ENCODE assay signal across 9 cellular contexts in the genomic region with DNA sequence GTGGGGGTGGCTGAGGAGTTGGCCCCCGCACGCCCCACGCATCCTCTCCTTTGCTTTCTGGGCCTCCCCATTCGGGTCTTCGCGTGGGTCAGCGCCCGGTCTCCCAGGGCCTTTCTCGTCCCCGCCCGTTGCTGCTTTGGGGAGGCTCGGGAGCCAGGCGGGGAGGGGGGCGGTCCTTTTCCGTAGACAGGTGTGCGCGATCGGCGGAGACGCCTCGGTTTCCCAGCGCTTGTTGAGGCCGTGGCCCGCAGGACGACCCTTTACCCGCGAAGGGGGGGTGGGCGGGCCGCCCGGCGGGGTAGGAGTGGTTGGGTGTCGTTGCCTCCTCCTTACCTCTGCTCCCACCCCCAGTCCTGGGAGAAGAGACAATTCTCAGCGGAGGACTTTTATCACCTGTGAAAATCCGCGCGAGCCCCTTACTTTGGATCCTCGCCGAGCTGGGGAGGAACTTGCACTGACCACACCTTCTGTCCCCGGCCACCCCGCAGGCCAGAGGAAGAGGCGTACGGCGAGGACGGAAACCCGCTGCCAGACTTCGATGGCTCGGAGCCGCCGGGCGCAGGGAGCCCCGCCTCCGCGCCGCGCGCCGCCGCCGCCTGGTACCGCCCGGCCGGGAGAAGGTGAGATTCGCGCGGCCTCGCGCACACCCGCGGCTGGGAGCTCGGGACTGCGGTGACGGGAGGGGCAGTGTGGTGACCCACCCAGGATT. TPM values are rescaled to one million over a fixed set of nuclear protein-coding genes. Genes with fewer than 3 reads are reported as not detected.
DNase-seq lines count a peak whose midpoint lies in the region; ATAC-seq and TF ChIP-seq lines count a peak whose summit lies in the region.
"Had no signal": no experiment of that assay in that cellular context is flagged by ENCODE, and none has a peak within 500 bp of the region (broad histone marks: within the 10 kb centered on the region; RNA-seq: fewer than 3 reads in every experiment).

No MANE protein-coding gene starts in this region.

- H3K9me3 ChIP-seq in GM23248 (ENCODE audit: low read depth) (no peaks in the 10 kb centered on the region), PC-3 (ENCODE audit: low read length) (no peaks in the 10 kb centered on the region), esophagus squamous epithelium (no peaks in the 10 kb centered on the region), ovary (no peaks in the 10 kb centered on the region)
- H3K9me3 ChIP-seq: adrenal gland had no signal

- no peaks in the 10 kb centered on the region for H3F3A ChIP-seq in GM23248 (ENCODE audit: insufficient read depth)
- no peaks in the 10 kb centered on the region for H3F3A ChIP-seq in PC-3 (ENCODE audit: low read length, unreplicated experiment)

- WGBS in GM23248 (ENCODE audit: low coverage in 1 of 2, low lambda C conversion rate in 2 of 2, missing lambda C conversion rate in 2 of 2), 2 experiments, result 6% methylated on average over 42 to 71 of the region's 72 CpGs
- 1 to 19% methylated on average over 15 to 23 of the region's 72 CpGs for WGBS in esophagus squamous epithelium, 2 donors
- WGBS in ovary, 3 donors, result 0 to 1% (median 1%) methylated on average over 64 to 72 of the region's 72 CpGs

- H3K27me3 ChIP-seq in GM23248 (replicated peaks; ENCODE audit: insufficient read depth) (peaks cover 82% of the 10 kb centered on the region), PC-3 (ENCODE audit: low read length) (peaks cover 96% of the 10 kb centered on the region), esophagus squamous epithelium (peaks cover 18 to 100% (median 52%) of the 10 kb centered on the region in 4 donors), ovary (no peaks in the 10 kb centered on the region)

- H3K27ac ChIP-seq in GM23248 (no peak overlapping the region), PC-3 (ENCODE audit: low read length) (no peak overlapping the region), esophagus squamous epithelium (no peak overlapping the region), ovary (no peak overlapping the region)
- H3K27ac ChIP-seq: adrenal gland had no signal

- BruUV-seq in PC-3 (replicated peaks; lab: Mats Ljungman, UMichigan), result no TSS peak

- intact Hi-C loops in PC-3 (cut with micrococcal nuclease) (loop anchor here (10.0 kb wide), 1 partner anchor 507 kb away; no protein-coding TSS in a partner anchor), esophagus squamous epithelium (cut with DNase I) (no loop called here), ovary (cut with DNase I) (no loop called here)

- no peaks in the 10 kb centered on the region for H3K4me1 ChIP-seq in GM23248 (ENCODE audit: insufficient read depth)
- 0 out of 2 replicates have a peak, but pooled peaks cover 4% of the 10 kb centered on the region for H3K4me1 ChIP-seq in PC-3 (ENCODE audit: insufficient read depth, low read length)
- peaks cover 26 to 51% (median 30%) of the 10 kb centered on the region in 3 donors for H3K4me1 ChIP-seq in esophagus squamous epithelium
- H3K4me1 ChIP-seq in ovary (ENCODE audit: insufficient read depth), result peaks cover 8% of the 10 kb centered on the region

- POLR2A ChIA-PET in PC-3 (lab: Charles Lee; ENCODE audit: unreplicated experiment), result no interaction called here

- H3K4me3 ChIP-seq in GM23248, result 0 out of 2 replicates have a peak overlapping the region, but pooled peaks have one; percentile 50
- H3K4me3 ChIP-seq in PC-3 (ENCODE audit: low read length), result peak overlapping the region; percentile 61
- peak overlapping the region; percentile 9 to 65 (median 34) for H3K4me3 ChIP-seq in esophagus squamous epithelium
- H3K4me3 ChIP-seq in ovary, result peak overlapping the region; percentile 25

- TF ChIP-seq EP300 in ovary (IDR thresholded peaks at IDR 0.05), result no peak

- H3K9ac ChIP-seq in GM23248, result no peak overlapping the region
- H3K9ac ChIP-seq in PC-3 (ENCODE audit: low read length), result no peak overlapping the region

- peak overlapping the region; percentile 41; the same call in 1 of the 2 replicates for H2AFZ ChIP-seq in GM23248
- H2AFZ ChIP-seq in PC-3 (ENCODE audit: low read length), result peak overlapping the region; percentile 55

- H4K20me1 ChIP-seq in GM23248 (ENCODE audit: insufficient read depth) (no peaks in the 10 kb centered on the region), PC-3 (ENCODE audit: low read length) (no peaks in the 10 kb centered on the region)

- H3K79me2 ChIP-seq in GM23248 (ENCODE audit: insufficient read depth), result no peaks in the 10 kb centered on the region
- no peaks in the 10 kb centered on the region for H3K79me2 ChIP-seq in PC-3 (ENCODE audit: low read length)

- H3K9me2 ChIP-seq in GM23248 (ENCODE audit: insufficient read depth) (no peaks in the 10 kb centered on the region), PC-3 (replicated peaks; ENCODE audit: low read length) (no peaks in the 10 kb centered on the region)

- H3K36me3 ChIP-seq in GM23248 (ENCODE audit: low read depth) (no peaks in the 10 kb centered on the region), PC-3 (ENCODE audit: low read depth, low read length) (no peaks in the 10 kb centered on the region), esophagus squamous epithelium (no peaks in the 10 kb centered on the region), ovary (no peaks in the 10 kb centered on the region)
- H3K36me3 ChIP-seq: adrenal gland had no signal

- peak; percentile 21 for DNase-seq in GM23248
- DNase-seq in PC-3, result peak; percentile 18
- no peak for DNase-seq in esophagus squamous epithelium (lab: John Stamatoyannopoulos, UW)
- DNase-seq in ovary, result no peak
- DNase-seq in cerebellar cortex (ENCODE audit: low spot score), result no peak

- no peak for TF ChIP-seq POLR2A in esophagus squamous epithelium (IDR thresholded peaks at IDR 0.05)
- TF ChIP-seq POLR2A in ovary (IDR thresholded peaks at IDR 0.05), result no peak

- H3K4me2 ChIP-seq in GM23248 (ENCODE audit: unreplicated experiment) (no peak overlapping the region), PC-3 (ENCODE audit: low read length) (peak overlapping the region; percentile 80)

- in situ Hi-C loops in GM23248 (cut with MboI), result no loop called here

- peak; percentile 64 for ATAC-seq in PC-3
- no peak for ATAC-seq in GM19023 (IDR thresholded peaks at IDR 0.05; ENCODE audit: unreplicated experiment)
- no peak for ATAC-seq in GM21515 (IDR thresholded peaks at IDR 0.05; ENCODE audit: unreplicated experiment)
- ATAC-seq in GM19324 (IDR thresholded peaks at IDR 0.05; ENCODE audit: low FRiP score, unreplicated experiment), result no peak

- CTCF ChIA-PET in PC-3 (lab: Charles Lee), result no interaction called here

- no peak for TF ChIP-seq CTCF in PC-3 (conservative IDR thresholded peaks at IDR 0.05; ENCODE audit: low read depth, low read length)
- TF ChIP-seq CTCF in esophagus squamous epithelium (IDR thresholded peaks at IDR 0.05), result no peak
- TF ChIP-seq CTCF in ovary (IDR thresholded peaks at IDR 0.05), result no peak

RNA-seq across cellular contexts. Expression of a gene that starts 2.7 kb away (rescaled TPM):
- not detected in 2 replicates for total RNA-seq in GM23248 (2014; rRNA removed; shearing (Covaris generic))
- polyA plus RNA-seq in GM23248 (2016; fragmentation: Nextera tagmentation; extraction: Ambion mirVana) (not detected in 2 replicates), ovary (under 1 TPM; 0.13 to 0.48 TPM)
- total RNA-seq in PC-3 (2014; rRNA removed) (0.36 TPM in 1 of 2 replicates, not detected in the other), esophagus squamous epithelium (1 to 10 TPM in 1 of 4 donors, under 1 TPM in 1, not detected in 2; 0.29 to 2.7 TPM), ovary (1 to 10 TPM in 1 of 7 donors, under 1 TPM in 1, not detected in 5; 0.22 to 4.9 TPM)

Comparison
In these comparisons a context has a peak if more than half of its experiments do, and no peak if none do; other contexts are left out.
1. DNase-seq: peak in GM23248 (single experiment) and PC-3 (single experiment); none in esophagus squamous epithelium (single experiment), ovary (0 of 5) and cerebellar cortex (single experiment).
2. Peak in every context shown above with its lines, with median percentiles within 50 percentile points of each other: H3K4me3 ChIP-seq.